Comparison of ENCODE assay signal across 9 cellular contexts in genomic region chr6:49462071-49462470, GRCh38. TPM values are rescaled to one million over a fixed set of nuclear protein-coding genes. Genes with fewer than 3 reads are reported as not detected.
DNase-seq lines count a peak whose midpoint lies in the region; ATAC-seq lines count a peak whose summit lies in the region.
"Had no signal": no experiment of that assay in that cellular context is flagged by ENCODE, and none has a peak within 500 bp of the region (broad histone marks: within the 10 kb centered on the region; RNA-seq: fewer than 3 reads in every experiment).

No MANE protein-coding gene starts in this region.

- POLR2A ChIA-PET in naive thymus-derived CD8-positive, alpha-beta T cell (lab: Charles Lee): interaction anchor here (0.6 kb wide), 1 partner anchor 14 kb away, joined by 3 read pairs; no protein-coding TSS in a partner anchor

- peak overlapping the region; percentile 90 for H3K4me3 Mint-ChIP-seq in central memory CD8-positive, alpha-beta T cell
- H3K4me3 Mint-ChIP-seq in naive thymus-derived CD8-positive, alpha-beta T cell: peak overlapping the region; percentile 94 to 100 (median 96)

- no peak for ATAC-seq in central memory CD8-positive, alpha-beta T cell (replicated peaks; ENCODE audit: extremely low read depth, poor library complexity, severe bottlenecking)
- ATAC-seq in naive thymus-derived CD8-positive, alpha-beta T cell: no peak

- H3K27ac Mint-ChIP-seq in central memory CD8-positive, alpha-beta T cell (ENCODE audit: low read depth): peak overlapping the region; percentile 95
- peak overlapping the region; percentile 71 to 99 (median 96) for H3K27ac Mint-ChIP-seq in naive thymus-derived CD8-positive, alpha-beta T cell

- peak; percentile 9 for DNase-seq in AG20443 (ENCODE audit: low spot score)
- peak; percentile 23 for DNase-seq in KBM-7
- no peak for DNase-seq in central memory CD8-positive, alpha-beta T cell (ENCODE audit: low spot score in 2 of 2)
- DNase-seq in naive thymus-derived CD8-positive, alpha-beta T cell: peak in 2 of 10 donors; percentile 19 to 34
- DNase-seq in NCI-H2171 treated with DMSO at 0.1 percent for 48 hours (lab: John Stamatoyannopoulos, UW): no peak
- DNase-seq in LoVo (ENCODE audit: low spot score): no peak
- no peak for DNase-seq in activated effector memory CD4-positive, alpha-beta T cell treated with Interleukin-2 at 50 U/mL for 16 hours
- no peak for DNase-seq in UCSD-AML1 (lab: John Stamatoyannopoulos, UW; ENCODE audit: unreplicated experiment)

- no peaks in the 10 kb centered on the region for H3K9me3 Mint-ChIP-seq in central memory CD8-positive, alpha-beta T cell
- no peaks in the 10 kb centered on the region for H3K9me3 Mint-ChIP-seq in naive thymus-derived CD8-positive, alpha-beta T cell

- in situ Hi-C loops in KBM-7 (cut with MboI; ENCODE audit: low pct_unique_long_range_greater_than_20kb, low sequenced_read_pairs): no loop called here

- H3K4me1 Mint-ChIP-seq in central memory CD8-positive, alpha-beta T cell: peaks cover 45% of the 10 kb centered on the region
- peaks cover 29 to 64% (median 60%) of the 10 kb centered on the region in 4 donors for H3K4me1 Mint-ChIP-seq in naive thymus-derived CD8-positive, alpha-beta T cell

- H3K27me3 Mint-ChIP-seq in central memory CD8-positive, alpha-beta T cell: no peaks in the 10 kb centered on the region
- H3K27me3 Mint-ChIP-seq in naive thymus-derived CD8-positive, alpha-beta T cell: no peaks in the 10 kb centered on the region

- H3K36me3 Mint-ChIP-seq in central memory CD8-positive, alpha-beta T cell (ENCODE audit: insufficient read depth): peaks cover 18% of the 10 kb centered on the region
- peaks cover 0 to 20% (median 9%) of the 10 kb centered on the region in 3 donors for H3K36me3 Mint-ChIP-seq in naive thymus-derived CD8-positive, alpha-beta T cell

RNA-seq across cellular contexts. Expression of gene MMUT, which starts 1.0 kb away (rescaled TPM):
- total RNA-seq in naive thymus-derived CD8-positive, alpha-beta T cell: 10 to 100 TPM; 12.3 to 14.1 TPM
- 10 to 100 TPM in 1 of 3 donors, 1 to 10 TPM in 2; 9.1 to 11.3 (median 9.5) TPM for polyA plus RNA-seq in naive thymus-derived CD8-positive, alpha-beta T cell

RNA-seq across cellular contexts. Expression of gene CENPQ, which starts 1.1 kb away (rescaled TPM):
- total RNA-seq in naive thymus-derived CD8-positive, alpha-beta T cell: 1 to 10 TPM; 5.2 to 5.4 TPM
- 1 to 10 TPM; 3.6 to 6.1 (median 4.9) TPM for polyA plus RNA-seq in naive thymus-derived CD8-positive, alpha-beta T cell

RNA-seq across cellular contexts. Expression of gene GLYATL3, which starts 37.7 kb away (rescaled TPM):
- total RNA-seq in naive thymus-derived CD8-positive, alpha-beta T cell: not detected
- not detected for polyA plus RNA-seq in naive thymus-derived CD8-positive, alpha-beta T cell
- polyA plus RNA-seq: adipose tissue had no signal

Comparison
In these comparisons a context has a peak if more than half of its experiments do, and no peak if none do; other contexts are left out.
1. DNase-seq: peak in AG20443 (single experiment) and KBM-7 (single experiment); none in central memory CD8-positive, alpha-beta T cell (0 of 2), NCI-H2171 treated with DMSO at 0.1 percent for 48 hours (single experiment), LoVo (single experiment), activated effector memory CD4-positive, alpha-beta T cell treated with Interleukin-2 at 50 U/mL for 16 hours (single experiment) and UCSD-AML1 (single experiment).